ENCODE assay signal across 8 cellular contexts in genomic region chr4:108018038-108018883, GRCh38. TPM values are rescaled to one million over a fixed set of nuclear protein-coding genes. Genes with fewer than 3 reads are reported as not detected.
DNase-seq lines count a peak whose midpoint lies in the region; ATAC-seq and TF ChIP-seq lines count a peak whose summit lies in the region.

No MANE protein-coding gene starts in this region.

- no peaks in the 10 kb centered on the region for H3K36me3 ChIP-seq in breast epithelium

- H3K4me3 ChIP-seq in WI38 (ENCODE audit: low read depth, low read length) (no peak overlapping the region), breast epithelium (no peak overlapping the region)

- intact Hi-C loops in breast epithelium (cut with DNase I; ENCODE audit: low total_unique reads): no loop called here

- TF ChIP-seq POLR2A in breast epithelium (IDR thresholded peaks at IDR 0.05): no peak

- H3K4me1 ChIP-seq in breast epithelium: no peaks in the 10 kb centered on the region

- H3K9me3 ChIP-seq in breast epithelium: no peaks in the 10 kb centered on the region

- TF ChIP-seq CTCF in WI38 (IDR thresholded peaks at IDR 0.05; ENCODE audit: low read depth, low read length) (peak; percentile 63), breast epithelium (IDR thresholded peaks at IDR 0.05) (peak; percentile 57 to 86 (median 84))

- no peaks in the 10 kb centered on the region for H3K27me3 ChIP-seq in breast epithelium

- no peak overlapping the region for H3K27ac ChIP-seq in breast epithelium

- peak; percentile 93 for ATAC-seq in HG02852 (IDR thresholded peaks at IDR 0.05; ENCODE audit: unreplicated experiment)

- DNase-seq in NCI-H524 (lab: John Stamatoyannopoulos, UW): peak; percentile 7 to 51
- DNase-seq in NCI-H524 treated with DMSO at 0.1 percent for 48 hours (lab: John Stamatoyannopoulos, UW): no peak
- DNase-seq in NCI-H2107 (lab: John Stamatoyannopoulos, UW): peak; percentile 3
- peak; percentile 67 to 82 for DNase-seq in breast epithelium (ENCODE audit: low spot score in 2 of 2)
- DNase-seq in islet precursor cell: peak; percentile 89
- DNase-seq in stimulated activated CD4-positive, alpha-beta T cell treated with anti-CD3 and anti-CD28 coated beads, Interleukin-1b, Interleukin-23, amount 100 ng/mL, for 4 hours (ENCODE audit: low read depth in 2 of 2): peak; percentile 75 to 87

RNA-seq across cellular contexts. Expression of gene HADH, which starts 28.6 kb away (rescaled TPM):
- 100 to 1,000 TPM in 1 of 3 donors, 10 to 100 TPM in 2; 48.8 to 152 (median 77.7) TPM for total RNA-seq in breast epithelium
